25 cellular contexts compared by ENCODE assay signal in the genomic region with DNA sequence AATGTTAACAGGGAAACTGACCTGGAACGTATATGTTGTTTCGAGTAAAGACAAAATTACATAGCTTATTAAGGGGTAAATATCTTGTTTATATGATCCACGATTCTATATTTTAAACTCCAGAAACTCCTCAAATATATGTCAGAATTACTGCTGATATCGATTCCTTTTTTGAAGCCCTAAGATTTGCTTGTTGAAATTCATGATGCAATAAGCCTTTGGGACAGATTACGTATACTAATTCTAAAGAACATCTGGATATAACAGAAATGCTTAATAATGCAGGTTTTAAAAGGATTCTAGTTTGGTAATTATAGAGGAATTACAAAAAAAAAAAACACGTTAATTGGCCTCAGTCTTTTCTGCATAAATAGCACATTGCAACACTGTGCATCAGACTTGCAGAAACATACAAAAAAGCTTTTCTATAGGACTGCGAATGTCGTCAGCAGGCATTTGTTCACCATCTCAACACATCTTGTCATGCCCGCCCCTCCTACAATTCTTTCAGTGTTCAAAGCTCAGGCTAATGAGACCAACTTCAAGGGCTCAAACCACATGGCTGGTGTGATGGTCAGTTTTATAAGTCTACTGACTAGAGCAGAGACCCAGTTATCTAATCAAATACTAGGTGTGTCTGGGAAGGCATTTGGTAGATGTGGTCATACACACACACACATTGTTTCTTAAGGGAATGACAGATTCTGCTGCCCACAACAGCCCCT.
"Had no signal": no experiment of that assay in that cellular context is flagged by ENCODE, and none has a peak within 500 bp of the region (broad histone marks: within the 10 kb centered on the region; RNA-seq: fewer than 3 reads in every experiment).

No MANE protein-coding gene starts in this region.

- H3K4me3 Mint-ChIP-seq: activated CD4-positive, alpha-beta memory T cell treated with anti-CD3 and anti-CD28 coated beads, Interleukin-2, amount 10 ng/mL, durations not matched to agents 7 days and 5 days; activated CD4-positive, alpha-beta T cell treated with anti-CD3 and anti-CD28 coated beads, Interleukin-2, amount 10 ng/mL, durations not matched to agents 7 days and 5 days; activated naive CD8-positive, alpha-beta T cell treated with anti-CD3 and anti-CD28 coated beads, Interleukin-2, amount 50 U/mL, for 24 hours; activated T-helper 1 cell treated with anti-CD3 and anti-CD28 coated beads, Interleukin-12 subunit alpha, Interleukin-12 subunit beta, Interleukin-2, Interleukin-4 antibody, amounts not matched to agents 30 ng/mL and 10 ng/mL and 1 ng/mL, durations not matched to agents 14 hours and 24 hours and 36 hours had no signal

- H3K4me1 ChIP-seq: ascending aorta, body of pancreas had no signal

- H3K27me3 ChIP-seq: ascending aorta, body of pancreas had no signal

- ATAC-seq: activated naive CD4-positive, alpha-beta T cell treated with anti-CD3 and anti-CD28 coated beads, Interleukin-2, amount 50 U/mL, for 72 hours; activated naive CD8-positive, alpha-beta T cell treated with anti-CD3 and anti-CD28 coated beads, Interleukin-2, amount 50 U/mL, for 24 hours; body of pancreas had no signal

- H3K36me3 Mint-ChIP-seq: activated naive CD4-positive, alpha-beta T cell treated with anti-CD3 and anti-CD28 coated beads, Interleukin-2, amount 50 U/mL, for 72 hours had no signal

- H3K27ac ChIP-seq: ascending aorta, body of pancreas, PC-9, VCaP had no signal

- H3K9me3 ChIP-seq: ascending aorta, body of pancreas had no signal

- H3K36me3 ChIP-seq: ascending aorta had no signal

- H3K27me3 Mint-ChIP-seq: activated CD4-positive, alpha-beta memory T cell treated with anti-CD3 and anti-CD28 coated beads, Interleukin-2, amount 10 ng/mL, durations not matched to agents 7 days and 5 days; activated CD4-positive, alpha-beta T cell treated with anti-CD3 and anti-CD28 coated beads, Interleukin-2, amount 10 ng/mL, durations not matched to agents 7 days and 5 days; activated naive CD8-positive, alpha-beta T cell treated with anti-CD3 and anti-CD28 coated beads, Interleukin-2, amount 50 U/mL, for 24 hours had no signal

- H3K4me3 ChIP-seq: ascending aorta, body of pancreas, PC-9 had no signal

- DNase-seq: activated CD4-positive, alpha-beta memory T cell treated with anti-CD3 and anti-CD28 coated beads, Interleukin-2, amount 10 ng/mL, durations not matched to agents 7 days and 5 days; activated CD4-positive, alpha-beta T cell treated with anti-CD3 and anti-CD28 coated beads, Interleukin-2, amount 10 ng/mL, durations not matched to agents 7 days and 5 days; activated CD4-positive, CD25-positive, alpha-beta regulatory T cell; activated effector memory CD4-positive, alpha-beta T cell treated with Interleukin-2 at 50 U/mL for 16 hours; activated naive CD4-positive, alpha-beta T cell treated with Interleukin-2 at 50 U/mL for 16 hours; activated naive CD8-positive, alpha-beta T cell treated with anti-CD3 and anti-CD28 coated beads, Interleukin-2, amount 50 U/mL, for 24 hours; activated T-cell treated with anti-CD3 and anti-CD28 coated beads, Interleukin-2, amount 50 U/mL, for 1 hour; amniotic stem cell; body of pancreas; central memory CD4-positive, alpha-beta T cell; IMR-90; KG1; NCI-H1105; NCI-H1436; NCI-H1694 treated with DMSO at 0.1 percent for 48 hours; NCI-H2029 treated with DMSO at 0.1 percent for 48 hours; NCI-H510A; NCI-H526 treated with DMSO at 0.1 percent for 48 hours; NCI-H82; PC-9; T-helper 2 cell had no signal

- H3K4me1 Mint-ChIP-seq: activated CD4-positive, alpha-beta memory T cell treated with anti-CD3 and anti-CD28 coated beads, Interleukin-2, amount 10 ng/mL, durations not matched to agents 7 days and 5 days; activated CD4-positive, alpha-beta T cell treated with anti-CD3 and anti-CD28 coated beads, Interleukin-2, amount 10 ng/mL, durations not matched to agents 7 days and 5 days had no signal

- H3K27ac Mint-ChIP-seq: activated CD4-positive, alpha-beta memory T cell treated with anti-CD3 and anti-CD28 coated beads, Interleukin-2, amount 10 ng/mL, durations not matched to agents 7 days and 5 days; activated CD4-positive, alpha-beta T cell treated with anti-CD3 and anti-CD28 coated beads, Interleukin-2, amount 10 ng/mL, durations not matched to agents 7 days and 5 days; activated naive CD4-positive, alpha-beta T cell treated with anti-CD3 and anti-CD28 coated beads, Interleukin-2, amount 50 U/mL, for 72 hours; activated naive CD8-positive, alpha-beta T cell treated with anti-CD3 and anti-CD28 coated beads, Interleukin-2, amount 50 U/mL, for 24 hours; activated T-helper 1 cell treated with anti-CD3 and anti-CD28 coated beads, Interleukin-12 subunit alpha, Interleukin-12 subunit beta, Interleukin-2, Interleukin-4 antibody, amounts not matched to agents 30 ng/mL and 10 ng/mL and 1 ng/mL, durations not matched to agents 14 hours and 24 hours and 36 hours had no signal
